In genomic region chr1:150566589-150567340, GRCh38 we compare ENCODE assay signal across 9 cellular contexts. TPM values are rescaled to one million over a fixed set of nuclear protein-coding genes. Genes with fewer than 3 reads are reported as not detected.
DNase-seq lines count a peak whose midpoint lies in the region; ATAC-seq, FAIRE-seq and TF ChIP-seq lines count a peak whose summit lies in the region.
"Had no signal": no experiment of that assay in that cellular context is flagged by ENCODE, and none has a peak within 500 bp of the region (broad histone marks: within the 10 kb centered on the region; RNA-seq: fewer than 3 reads in every experiment).

No MANE protein-coding gene starts in this region.

- peaks cover 0 to 6% (median 0%) of the 10 kb centered on the region in 11 donors for H3K9me3 Mint-ChIP-seq in naive thymus-derived CD4-positive, alpha-beta T cell

- TF ChIP-seq CTCF in 22Rv1 (IDR thresholded peaks at IDR 0.05) (no peak), LNCaP clone FGC (IDR thresholded peaks at IDR 0.05; ENCODE audit: control insufficient read depth, extremely low read depth, insufficient read depth) (no peak)

- H3K36me3 ChIP-seq in naive thymus-derived CD4-positive, alpha-beta T cell (ENCODE audit: control insufficient read depth in 2 of 3, insufficient read depth in 3 of 3, low read length in 3 of 3): peaks cover 0 to 5% (median 0%) of the 10 kb centered on the region in 3 experiments

- peak overlapping the region; percentile 84 to 95 (median 90) for H3K4me3 Mint-ChIP-seq in naive thymus-derived CD4-positive, alpha-beta T cell

- intact Hi-C loops in naive thymus-derived CD4-positive, alpha-beta T cell (cut with micrococcal nuclease): loop anchor here (1.0 to 10.0 kb wide), 6 partner anchors 9 to 491 kb away; partner anchors contain the start of genes CDC42SE1 (in 1 of the 2), CERS2 (in 1 of the 2), MCL1 (in 1 of the 2) and RPRD2 (in 1 of the 2)

- H3K4me1 Mint-ChIP-seq in naive thymus-derived CD4-positive, alpha-beta T cell: peaks cover 39 to 90% (median 83%) of the 10 kb centered on the region in 7 donors

- H3K36me3 Mint-ChIP-seq in naive thymus-derived CD4-positive, alpha-beta T cell: peaks cover 0 to 29% (median 10%) of the 10 kb centered on the region in 5 donors

- no peak for TF ChIP-seq POLR2A in H54 (IDR thresholded peaks at IDR 0.05; ENCODE audit: low read depth, low read length)

- H3K27ac Mint-ChIP-seq in naive thymus-derived CD4-positive, alpha-beta T cell: peak overlapping the region; percentile 96 to 100 (median 97)

- POLR2A ChIA-PET in naive thymus-derived CD4-positive, alpha-beta T cell (lab: Charles Lee): interaction anchor here (0.7 to 13.8 kb wide), 10 partner anchors 12 to 591 kb away, joined by 3 to 1237 read pairs (median 4); partner anchors contain the start of genes ENSA and MCL1

- no peak for ATAC-seq in naive thymus-derived CD4-positive, alpha-beta T cell
- no peak for ATAC-seq in HG02610 (IDR thresholded peaks at IDR 0.05; ENCODE audit: unreplicated experiment)

- peaks cover 83 to 92% of the 10 kb centered on the region in 2 donors for H3K4me1 ChIP-seq in naive thymus-derived CD4-positive, alpha-beta T cell (ENCODE audit: control insufficient read depth in 2 of 2, insufficient read depth in 2 of 2, low read length in 2 of 2)

- H3K9me3 ChIP-seq in naive thymus-derived CD4-positive, alpha-beta T cell (ENCODE audit: control insufficient read depth in 2 of 3, low read length in 3 of 3): no peaks in the 10 kb centered on the region

- no peak for FAIRE-seq in H54 (lab: Jason Lieb, UNC)

- H3K27ac ChIP-seq in 22Rv1 (peak overlapping the region; percentile 93), cingulate gyrus (ENCODE audit: low read depth, low read length) (peak overlapping the region; percentile 90)
- peak overlapping the region; percentile 97 for H3K27ac ChIP-seq in naive thymus-derived CD4-positive, alpha-beta T cell (ENCODE audit: low read depth, low read length)

- peak overlapping the region; percentile 31; the same call in 1 of the 2 replicates for H3K4me3 ChIP-seq in LNCaP clone FGC (ENCODE audit: low read depth, low read length)
- peak overlapping the region; percentile 73 for H3K4me3 ChIP-seq in naive thymus-derived CD4-positive, alpha-beta T cell (ENCODE audit: low read length)

- no peaks in the 10 kb centered on the region for H3K27me3 ChIP-seq in naive thymus-derived CD4-positive, alpha-beta T cell (ENCODE audit: control insufficient read depth in 2 of 2, insufficient read depth in 2 of 2, low read length in 2 of 2)

- no peak for DNase-seq in LNCaP clone FGC (ENCODE audit: low read depth)
- peak in 1 of 9 donors; percentile 8 for DNase-seq in naive thymus-derived CD4-positive, alpha-beta T cell
- DNase-seq in H54 (ENCODE audit: insufficient read length, low spot score): no peak
- no peak for DNase-seq in NCI-H1417 (lab: John Stamatoyannopoulos, UW)
- no peak for DNase-seq in kidney glomerular epithelial cell (lab: John Stamatoyannopoulos, UW)

- H3K27me3 Mint-ChIP-seq in naive thymus-derived CD4-positive, alpha-beta T cell: no peaks in the 10 kb centered on the region

- CTCF ChIA-PET in naive thymus-derived CD4-positive, alpha-beta T cell (lab: Charles Lee): interaction anchor here (1.5 to 13.2 kb wide), 3 partner anchors 11 to 63 kb away, joined by 3 to 300 read pairs (median 272); partner anchors contain the start of genes ENSA and MCL1

RNA-seq across cellular contexts. Expression of gene MCL1, which starts 12.6 kb away (rescaled TPM):
- total RNA-seq in naive thymus-derived CD4-positive, alpha-beta T cell: 1,000 to 10,000 TPM in 1 of 5 experiments, 100 to 1,000 TPM in 4; 302 to 1,400 (median 377) TPM
- polyA plus RNA-seq in naive thymus-derived CD4-positive, alpha-beta T cell: 100 to 1,000 TPM; 171 to 172 TPM

RNA-seq across cellular contexts. Expression of gene ADAMTSL4, which starts 17.6 kb away (rescaled TPM):
- 10 to 100 TPM in 1 of 5 experiments, 1 to 10 TPM in 1, under 1 TPM in 3; 0.49 to 27.7 (median 0.79) TPM for total RNA-seq in naive thymus-derived CD4-positive, alpha-beta T cell
- polyA plus RNA-seq in naive thymus-derived CD4-positive, alpha-beta T cell: under 1 TPM; 0.14 to 0.25 TPM
- total RNA-seq: Daoy had no signal

RNA-seq across cellular contexts. Expression of gene FALEC, which starts 51.2 kb away (rescaled TPM):
- 1 to 10 TPM in 1 of 5 experiments, under 1 TPM in 1, not detected in 3; 0.44 to 2.5 TPM for total RNA-seq in naive thymus-derived CD4-positive, alpha-beta T cell
- polyA plus RNA-seq in naive thymus-derived CD4-positive, alpha-beta T cell: under 1 TPM in 1 of 2 donors, not detected in 1; 0.76 TPM
- total RNA-seq: Daoy had no signal

RNA-seq across cellular contexts. Expression of gene ECM1, which starts 58.9 kb away (rescaled TPM):
- 1 to 10 TPM in 3 of 5 experiments, under 1 TPM in 2; 0.29 to 2.4 (median 1.4) TPM for total RNA-seq in naive thymus-derived CD4-positive, alpha-beta T cell
- not detected for polyA plus RNA-seq in naive thymus-derived CD4-positive, alpha-beta T cell
